Comparison of ENCODE assay signal across 10 cellular contexts in genomic region chr17:27631897-27632725, GRCh38. TPM values are rescaled to one million over a fixed set of nuclear protein-coding genes. Genes with fewer than 3 reads are reported as not detected.
DNase-seq lines count a peak whose midpoint lies in the region; ATAC-seq and TF ChIP-seq lines count a peak whose summit lies in the region.
"Had no signal": no experiment of that assay in that cellular context is flagged by ENCODE, and none has a peak within 500 bp of the region (broad histone marks: within the 10 kb centered on the region; RNA-seq: fewer than 3 reads in every experiment).

No MANE protein-coding gene starts in this region.

- CTCF ChIA-PET in activated CD8-positive, alpha-beta T cell treated with anti-CD3 and anti-CD28 coated beads, Interleukin-2, amount 10 ng/mL, durations not matched to agents 7 days and 5 days (lab: Charles Lee): interaction anchor here (1.1 to 3.7 kb wide), 6 partner anchors 11 to 173 kb away, joined by 3 to 16 read pairs (median 5); no protein-coding TSS in a partner anchor
- CTCF ChIA-PET in A673 (lab: Charles Lee): interaction anchor here (0.6 kb wide), 1 partner anchor 22 kb away, joined by 3 read pairs; no protein-coding TSS in a partner anchor

- no peak for DNase-seq in T-helper 1 cell
- peak; percentile 28 for DNase-seq in activated CD8-positive, alpha-beta T cell treated with anti-CD3 and anti-CD28 coated beads, Interleukin-2, amount 10 ng/mL, durations not matched to agents 7 days and 5 days
- DNase-seq in A673 (ENCODE audit: low spot score): no peak
- no peak for DNase-seq in progenitor cell of endocrine pancreas (ENCODE audit: low spot score, unreplicated experiment)
- DNase-seq in NCI-H2029 (lab: John Stamatoyannopoulos, UW): no peak
- DNase-seq: ACHN, NCI-H1694 had no signal

- H3K4me3 Mint-ChIP-seq in T-helper 1 cell treated with Interleukin-12 subunit alpha and Interleukin-12 subunit beta and Interleukin-4 antibody, amounts not matched to agents 30 μg/mL and 1 μg/mL, for 36 hours: peak overlapping the region; percentile 87
- H3K4me3 Mint-ChIP-seq in activated CD8-positive, alpha-beta T cell treated with anti-CD3 and anti-CD28 coated beads, Interleukin-2, amount 10 ng/mL, durations not matched to agents 7 days and 5 days: peak overlapping the region; percentile 92
- no peak overlapping the region for H3K4me3 Mint-ChIP-seq in progenitor cell of endocrine pancreas (ENCODE audit: low read depth)

- no TSS peak for BruUV-seq in A673 (replicated peaks; lab: Mats Ljungman, UMichigan)

- peaks cover 51% of the 10 kb centered on the region for H3K4me1 Mint-ChIP-seq in T-helper 1 cell treated with Interleukin-12 subunit alpha and Interleukin-12 subunit beta and Interleukin-4 antibody, amounts not matched to agents 30 μg/mL and 1 μg/mL, for 36 hours (ENCODE audit: low read depth)
- peaks cover 74% of the 10 kb centered on the region for H3K4me1 Mint-ChIP-seq in activated CD8-positive, alpha-beta T cell treated with anti-CD3 and anti-CD28 coated beads, Interleukin-2, amount 10 ng/mL, durations not matched to agents 7 days and 5 days (ENCODE audit: low read depth)
- H3K4me1 Mint-ChIP-seq in progenitor cell of endocrine pancreas (ENCODE audit: low read depth): peaks cover 6% of the 10 kb centered on the region

- ATAC-seq in activated CD8-positive, alpha-beta T cell treated with anti-CD3 and anti-CD28 coated beads, Interleukin-2, amount 10 ng/mL, durations not matched to agents 7 days and 5 days: peak; percentile 13

- H3K27ac Mint-ChIP-seq in T-helper 1 cell treated with Interleukin-12 subunit alpha and Interleukin-12 subunit beta and Interleukin-4 antibody, amounts not matched to agents 30 μg/mL and 1 μg/mL, for 36 hours: peak overlapping the region; percentile 89
- peak overlapping the region; percentile 96 for H3K27ac Mint-ChIP-seq in activated CD8-positive, alpha-beta T cell treated with anti-CD3 and anti-CD28 coated beads, Interleukin-2, amount 10 ng/mL, durations not matched to agents 7 days and 5 days
- no peak overlapping the region for H3K27ac Mint-ChIP-seq in progenitor cell of endocrine pancreas

- H3K27me3 Mint-ChIP-seq in T-helper 1 cell treated with Interleukin-12 subunit alpha and Interleukin-12 subunit beta and Interleukin-4 antibody, amounts not matched to agents 30 μg/mL and 1 μg/mL, for 36 hours (ENCODE audit: low read depth): no peaks in the 10 kb centered on the region
- no peaks in the 10 kb centered on the region for H3K27me3 Mint-ChIP-seq in activated CD8-positive, alpha-beta T cell treated with anti-CD3 and anti-CD28 coated beads, Interleukin-2, amount 10 ng/mL, durations not matched to agents 7 days and 5 days (ENCODE audit: low read depth)
- H3K27me3 Mint-ChIP-seq in progenitor cell of endocrine pancreas: no peaks in the 10 kb centered on the region

- H3K27ac ChIP-seq in layer of hippocampus (ENCODE audit: low read depth, low read length) (peak overlapping the region; percentile 35), temporal lobe (ENCODE audit: low read depth, low read length) (peak overlapping the region; percentile 9), A673 (ENCODE audit: low read depth, low read length, poor library complexity, severe bottlenecking) (no peak overlapping the region)

- H3K9me3 ChIP-seq in A673 (ENCODE audit: low read depth, low read length, poor library complexity, severe bottlenecking): no peaks in the 10 kb centered on the region

- no peaks in the 10 kb centered on the region for H3K9me3 Mint-ChIP-seq in T-helper 1 cell treated with Interleukin-12 subunit alpha and Interleukin-12 subunit beta and Interleukin-4 antibody, amounts not matched to agents 30 μg/mL and 1 μg/mL, for 36 hours
- no peaks in the 10 kb centered on the region for H3K9me3 Mint-ChIP-seq in activated CD8-positive, alpha-beta T cell treated with anti-CD3 and anti-CD28 coated beads, Interleukin-2, amount 10 ng/mL, durations not matched to agents 7 days and 5 days (ENCODE audit: insufficient read depth)
- H3K9me3 Mint-ChIP-seq in progenitor cell of endocrine pancreas (ENCODE audit: low read depth): no peaks in the 10 kb centered on the region

- no peaks in the 10 kb centered on the region for H3K4me1 ChIP-seq in A673 (ENCODE audit: insufficient read depth, low read length, poor library complexity, severe bottlenecking)

- H3K36me3 Mint-ChIP-seq in T-helper 1 cell treated with Interleukin-12 subunit alpha and Interleukin-12 subunit beta and Interleukin-4 antibody, amounts not matched to agents 30 μg/mL and 1 μg/mL, for 36 hours (ENCODE audit: low read depth): peaks cover 30% of the 10 kb centered on the region
- peaks cover 48% of the 10 kb centered on the region for H3K36me3 Mint-ChIP-seq in activated CD8-positive, alpha-beta T cell treated with anti-CD3 and anti-CD28 coated beads, Interleukin-2, amount 10 ng/mL, durations not matched to agents 7 days and 5 days (ENCODE audit: low read depth)
- H3K36me3 Mint-ChIP-seq in progenitor cell of endocrine pancreas (ENCODE audit: insufficient read depth): no peaks in the 10 kb centered on the region

- intact Hi-C loops in A673 (cut with micrococcal nuclease; ENCODE audit: unreplicated experiment): no loop called here

- POLR2A ChIA-PET in activated CD8-positive, alpha-beta T cell treated with anti-CD3 and anti-CD28 coated beads, Interleukin-2, amount 10 ng/mL, durations not matched to agents 7 days and 5 days (lab: Charles Lee): interaction anchor here (1.0 to 1.4 kb wide), 5 partner anchors 11 to 338 kb away, joined by 3 to 5 read pairs (median 3); no protein-coding TSS in a partner anchor
- POLR2A ChIA-PET in A673 (lab: Charles Lee; ENCODE audit: low non-redundant PET): no interaction called here

- H3K36me3 ChIP-seq in A673 (ENCODE audit: insufficient read depth, low read length, poor library complexity, severe bottlenecking): no peaks in the 10 kb centered on the region

- TF ChIP-seq CTCF in A673 (conservative IDR thresholded peaks at IDR 0.05; ENCODE audit: low read depth, low read length): no peak
- TF ChIP-seq CTCF in progenitor cell of endocrine pancreas (IDR thresholded peaks at IDR 0.05; ENCODE audit: unreplicated experiment): no peak

- H3K27me3 ChIP-seq in layer of hippocampus (ENCODE audit: control insufficient read depth, insufficient read depth, low read length) (no peaks in the 10 kb centered on the region), A673 (replicated peaks; ENCODE audit: insufficient read depth, low read depth, low read length, poor library complexity) (no peaks in the 10 kb centered on the region)

- H3K4me3 ChIP-seq in A673 (ENCODE audit: low read depth, low read length, poor library complexity, severe bottlenecking): no peak overlapping the region

RNA-seq across cellular contexts. Expression of gene LGALS9, which starts 1.1 kb away (rescaled TPM):
- 100 to 1,000 TPM; 160 to 173 TPM for total RNA-seq in activated CD8-positive, alpha-beta T cell treated with anti-CD3 and anti-CD28 coated beads, Interleukin-2, amount 10 ng/mL, durations not matched to agents 7 days and 5 days
- total RNA-seq in temporal lobe (1.7 TPM), A673 (2021) (2.4 and 3.7 TPM in 2 replicates), progenitor cell of endocrine pancreas (2.1 and 3.1 TPM in 2 replicates)

Comparison
In these comparisons a context has a peak if more than half of its experiments do, and no peak if none do; other contexts are left out.
1. RNA of gene LGALS9, which starts 1.1 kb away (total RNA-seq): 160 to 173 TPM in activated CD8-positive, alpha-beta T cell treated with anti-CD3 and anti-CD28 coated beads, Interleukin-2, amount 10 ng/mL, durations not matched to agents 7 days and 5 days; 2.4 to 3.7 TPM in A673, 2.1 to 3.1 TPM in progenitor cell of endocrine pancreas and 1.7 TPM in temporal lobe (single experiment); every median in the first group is over 10 times any median in the second.